ENCODE assay signal across 9 cellular contexts in the genomic region with DNA sequence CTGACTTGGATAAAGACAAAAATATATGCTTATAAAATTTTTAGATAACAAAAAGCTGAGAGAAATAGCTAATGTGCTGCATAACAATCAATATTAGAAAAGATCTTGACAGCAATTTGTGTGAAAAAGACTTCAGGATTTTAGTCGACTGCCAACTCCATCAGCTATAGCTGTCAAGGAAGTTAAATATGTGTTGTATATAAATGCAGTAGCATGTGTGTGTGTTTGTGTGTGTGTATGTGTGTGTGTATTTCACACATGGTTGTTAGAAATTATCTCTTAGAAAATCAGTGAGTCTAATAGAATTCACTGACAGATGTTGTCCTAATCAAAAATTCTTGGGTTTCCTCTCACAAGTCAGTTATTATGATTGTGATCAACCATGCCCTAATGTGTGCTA.
"Had no signal": no experiment of that assay in that cellular context is flagged by ENCODE, and none has a peak within 500 bp of the region (broad histone marks: within the 10 kb centered on the region; RNA-seq: fewer than 3 reads in every experiment).

No MANE protein-coding gene starts in this region.

- FAIRE-seq: HepG2 had no signal

- H3K27me3 Mint-ChIP-seq: IgD-negative memory B cell had no signal

- DNase-seq: GM23248, GOT3, H7, HCEC 1CT, KBM-7 had no signal

- ATAC-seq: HepG2 had no signal

- H3K27ac Mint-ChIP-seq: IgD-negative memory B cell had no signal

- H3K4me3 ChIP-seq: GM23248 had no signal

- H3K27ac ChIP-seq: GM23248, HL-60, KMS-11 had no signal

- H3K4me3 Mint-ChIP-seq: IgD-negative memory B cell had no signal
